In the genomic region with DNA sequence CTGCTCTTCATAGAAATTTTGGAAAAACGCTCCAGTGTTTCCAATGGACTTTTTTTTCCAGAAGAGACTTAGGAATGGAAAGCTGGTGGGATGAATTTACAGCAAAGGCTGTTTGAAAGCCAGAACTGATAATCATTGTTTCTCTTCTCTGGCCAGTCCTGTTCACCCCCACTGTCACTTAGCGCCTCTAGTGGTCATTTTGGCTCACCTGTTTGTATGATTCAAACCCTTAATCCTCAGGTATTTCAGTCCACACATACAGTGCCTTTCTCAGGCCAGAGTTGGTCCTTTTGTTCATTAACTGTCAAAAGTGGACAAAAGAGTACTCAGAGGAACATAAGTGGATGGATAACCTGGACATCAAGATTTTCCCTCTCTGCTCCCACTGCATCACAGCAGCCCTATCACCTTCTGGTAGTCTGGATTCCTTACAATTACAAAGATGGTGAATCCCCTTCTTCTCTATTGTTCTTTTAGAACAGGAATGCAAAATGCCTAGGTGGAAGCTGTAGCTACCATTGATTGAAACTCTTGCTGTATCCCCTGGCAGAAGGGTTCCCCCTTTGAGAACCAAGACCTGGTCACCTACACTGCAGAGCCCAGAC, we compare ENCODE assay signal across 9 cellular contexts.
A peak's percentile ranks its signal among the peaks of the same experiment; 100 is the strongest.
DNase-seq lines count a peak whose midpoint lies in the region; ATAC-seq, FAIRE-seq and TF ChIP-seq lines count a peak whose summit lies in the region.
"Had no signal": no experiment of that assay in that cellular context is flagged by ENCODE, and none has a peak within 500 bp of the region (broad histone marks: within the 10 kb centered on the region; RNA-seq: fewer than 3 reads in every experiment).

No MANE protein-coding gene starts in this region.

- intact Hi-C loops in pancreas (cut with DNase I): no loop called here

- FAIRE-seq in bronchial epithelial cell (lab: Jason Lieb, UNC): no peak
- FAIRE-seq in pancreas (lab: Jason Lieb, UNC): no peak

- peak; percentile 16 for TF ChIP-seq CTCF in bronchial epithelial cell (IDR thresholded peaks at IDR 0.05; ENCODE audit: insufficient read depth, low read length, severe bottlenecking)
- TF ChIP-seq CTCF in pancreas (IDR thresholded peaks at IDR 0.05): peak in 1 of 4 donors; percentile 10

- H3K27ac ChIP-seq in pancreas: no peak overlapping the region
- H3K27ac ChIP-seq: left lung had no signal

- H3K4me1 ChIP-seq in pancreas: no peaks in the 10 kb centered on the region
- H3K4me1 ChIP-seq: left lung had no signal

- no peaks in the 10 kb centered on the region for H3K9me3 ChIP-seq in pancreas
- H3K9me3 ChIP-seq: left lung had no signal

- WGBS in pancreas, 2 donors: 13% methylated on average over 2 of the region's 2 CpGs

- ATAC-seq in GM19463 (IDR thresholded peaks at IDR 0.05; ENCODE audit: unreplicated experiment) (peak; percentile 96), HG03432 (IDR thresholded peaks at IDR 0.05; ENCODE audit: unreplicated experiment) (peak; percentile 93), pancreas (no peak)
- ATAC-seq: left lung had no signal

- H3K4me3 ChIP-seq in bronchial epithelial cell (ENCODE audit: low read depth, low read length) (no peak overlapping the region), pancreas (no peak overlapping the region)
- H3K4me3 ChIP-seq: left lung had no signal

- DNase-seq in DMS53 treated with DMSO at 0.1 percent for 48 hours (lab: John Stamatoyannopoulos, UW; ENCODE audit: unreplicated experiment): peak; percentile 58
- DNase-seq in bronchial epithelial cell (ENCODE audit: low read depth): no peak
- no peak for DNase-seq in hippocampal formation (lab: John Stamatoyannopoulos, UW)
- DNase-seq in pancreas: no peak
- no peak for DNase-seq in stimulated activated CD4-positive, alpha-beta T cell treated with anti-CD3 and anti-CD28 coated beads, Interleukin-4, amount 100 ng/mL, for 24 hours
- no peak for DNase-seq in DMS153 treated with DMSO at 0.1 percent for 48 hours (lab: John Stamatoyannopoulos, UW; ENCODE audit: unreplicated experiment)
- DNase-seq: left lung had no signal

- H3K36me3 ChIP-seq in bronchial epithelial cell (ENCODE audit: control insufficient read depth, insufficient read depth, low read length) (no peaks in the 10 kb centered on the region), pancreas (no peaks in the 10 kb centered on the region)
- H3K36me3 ChIP-seq: left lung had no signal

- H3K27me3 ChIP-seq in bronchial epithelial cell (ENCODE audit: control insufficient read depth, insufficient read depth, low read length) (no peaks in the 10 kb centered on the region), pancreas (peaks cover 0 to 4% (median 0%) of the 10 kb centered on the region in 4 donors)
- H3K27me3 ChIP-seq: left lung had no signal

Comparison
In these comparisons a context has a peak if more than half of its experiments do, and no peak if none do; other contexts are left out.
1. ATAC-seq: peak in GM19463 (single experiment) and HG03432 (single experiment); none in pancreas (0 of 4).